ENCODE assay signal across 13 cellular contexts in the genomic region with DNA sequence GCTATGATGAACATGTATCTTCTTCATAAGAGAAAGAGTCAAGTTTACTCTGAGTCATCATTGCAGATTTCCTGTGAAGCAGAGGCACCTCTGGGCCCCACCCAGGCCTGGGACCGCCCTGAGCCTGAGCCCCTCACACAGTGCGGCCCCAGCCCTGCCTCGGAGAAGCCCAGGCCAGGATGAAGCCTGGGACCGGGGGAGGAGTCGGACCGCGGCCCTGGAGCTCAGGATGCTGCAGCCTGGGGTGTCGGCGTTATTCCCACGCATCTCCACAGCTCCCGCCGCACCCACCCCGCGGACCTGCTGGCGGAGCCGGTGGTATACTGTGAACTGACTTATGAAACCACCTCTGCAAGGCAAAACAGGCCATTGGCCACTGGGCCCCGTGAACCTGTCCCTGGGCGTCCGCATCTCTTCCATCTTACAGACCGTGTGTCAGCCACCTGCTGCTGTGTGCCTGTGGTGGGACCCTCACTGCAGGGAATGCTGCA. TPM values are rescaled to one million over a fixed set of nuclear protein-coding genes. Genes with fewer than 3 reads are reported as not detected.
DNase-seq lines count a peak whose midpoint lies in the region; FAIRE-seq and TF ChIP-seq lines count a peak whose summit lies in the region.
"Had no signal": no experiment of that assay in that cellular context is flagged by ENCODE, and none has a peak within 500 bp of the region (broad histone marks: within the 10 kb centered on the region; RNA-seq: fewer than 3 reads in every experiment).

No MANE protein-coding gene starts in this region.

- peaks cover under 1% of the 10 kb centered on the region for H3K36me3 Mint-ChIP-seq in neural crest cell (ENCODE audit: low read depth)

- H3K27ac ChIP-seq in esophagus squamous epithelium: peak overlapping the region in 3 of 4 donors; percentile 82 to 90 (median 83)

- peak overlapping the region; percentile 54 for H3K4me3 Mint-ChIP-seq in neural crest cell

- no peak for TF ChIP-seq POLR2A in esophagus squamous epithelium (IDR thresholded peaks at IDR 0.05)

- H3K36me3 ChIP-seq in esophagus squamous epithelium: no peaks in the 10 kb centered on the region

- peaks cover 0 to 72% (median 5%) of the 10 kb centered on the region in 4 donors for H3K27me3 ChIP-seq in esophagus squamous epithelium

- WGBS in esophagus squamous epithelium, 2 donors: 69% methylated on average over 3 of the region's 20 CpGs; no CpG with 5 or more reads in 1 of the 2 donors

- H3K9me3 Mint-ChIP-seq in neural crest cell: no peaks in the 10 kb centered on the region

- DNase-seq in activated effector memory CD4-positive, alpha-beta T cell treated with anti-CD3 and anti-CD28 coated beads, Interleukin-2, amount 50 U/mL, for 16 hours: peak; percentile 63
- DNase-seq in activated effector memory CD4-positive, alpha-beta T cell treated with Interleukin-2 at 50 U/mL for 16 hours: no peak
- DNase-seq in esophagus squamous epithelium (lab: John Stamatoyannopoulos, UW): no peak
- DNase-seq in neural crest cell (ENCODE audit: low read depth, low spot score): no peak
- DNase-seq in stimulated activated naive CD4-positive, alpha-beta T cell (lab: John Stamatoyannopoulos, UW): no peak
- DNase-seq in GM13977 (ENCODE audit: low spot score): no peak
- no peak for DNase-seq in MV-4-11 (lab: John Stamatoyannopoulos, UW)
- no peak for DNase-seq in frontal cortex (ENCODE audit: low spot score in 2 of 2)
- DNase-seq: activated naive CD4-positive, alpha-beta T cell treated with Interleukin-2 at 50 U/mL for 16 hours; GDM1; GOT3; NCI-H226 had no signal

- no peak for FAIRE-seq in frontal cortex (lab: Jason Lieb, UNC)

- peaks cover 24% of the 10 kb centered on the region for H3K27me3 Mint-ChIP-seq in neural crest cell (ENCODE audit: low read depth)

- H3K27ac Mint-ChIP-seq in neural crest cell (ENCODE audit: unreplicated experiment): no peak overlapping the region

- no peak for TF ChIP-seq CTCF in esophagus squamous epithelium (IDR thresholded peaks at IDR 0.05)
- TF ChIP-seq CTCF in neural crest cell (conservative IDR thresholded peaks at IDR 0.05): no peak
- TF ChIP-seq CTCF in GM13977 (IDR thresholded peaks at IDR 0.05; ENCODE audit: extremely low read depth, insufficient read depth, missing control alignments): no peak

- no peak overlapping the region for H3K4me3 ChIP-seq in esophagus squamous epithelium
- H3K4me3 ChIP-seq: skin epidermis had no signal

- H3K4me1 ChIP-seq in esophagus squamous epithelium: peaks cover 12 to 80% (median 19%) of the 10 kb centered on the region in 3 donors

- H3K9me3 ChIP-seq in esophagus squamous epithelium: no peaks in the 10 kb centered on the region

- in situ Hi-C loops in GM13977 (cut with MboI; ENCODE audit: low pct_unique_long_range_greater_than_20kb, low sequenced_read_pairs, unreplicated experiment): no loop called here

- peaks cover 23% of the 10 kb centered on the region for H3K4me1 Mint-ChIP-seq in neural crest cell

- intact Hi-C loops in esophagus squamous epithelium (cut with DNase I): loop anchor here (10.0 kb wide), 1 partner anchor 126 kb away; no protein-coding TSS in a partner anchor

RNA-seq across cellular contexts. Expression of a gene that starts 2.4 kb away (rescaled TPM):
- total RNA-seq in esophagus squamous epithelium (100 to 1,000 TPM in 1 of 4 donors, 10 to 100 TPM in 3; 25.0 to 242 (median 54.9) TPM), neural crest cell (118 and 120 TPM in 2 replicates), frontal cortex (41.6 TPM)
